Comparison of ENCODE assay signal across 2 cellular contexts in the genomic region with DNA sequence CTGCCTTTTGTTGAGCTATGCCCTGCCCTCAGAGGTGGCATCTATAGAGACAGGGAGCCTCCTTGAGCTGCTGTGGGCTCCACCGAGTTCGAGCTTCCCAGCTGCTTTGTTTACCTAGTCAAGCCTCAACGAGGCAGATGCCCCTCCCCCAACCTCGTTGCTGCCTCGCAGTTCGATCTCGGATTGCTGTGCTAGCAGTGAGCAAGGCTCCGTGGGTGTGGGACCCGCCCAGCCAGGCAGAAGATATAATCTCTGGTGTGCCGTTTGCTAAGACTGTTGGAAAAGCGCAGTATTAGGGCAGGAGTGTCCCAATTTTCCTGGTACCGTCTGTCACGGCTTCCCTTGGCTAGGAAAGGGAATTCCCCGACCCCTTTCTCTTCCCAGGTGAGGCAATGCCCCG.
TF ChIP-seq lines count a peak whose summit lies in the region.

No MANE protein-coding gene starts in this region.

TF ChIP-seq in GM23338, 12 proteins besides CTCF, POLR2A, EP300 and RAD21 (continues in another document):
- TF ChIP-seq NANOG (IDR thresholded peaks at IDR 0.05; ENCODE audit: borderline replicate concordance) (no peak), JUNB (IDR thresholded peaks at IDR 0.05; ENCODE audit: unreplicated experiment) (no peak), ZNF114 (CRISPR knock-in tag; IDR thresholded peaks at IDR 0.05) (no peak), ZNF462 (CRISPR knock-in tag; IDR thresholded peaks at IDR 0.05) (no peak), ZNF331 (CRISPR knock-in tag; IDR thresholded peaks at IDR 0.05; ENCODE audit: low read depth) (no peak), EZH2phosphoT487 (IDR thresholded peaks at IDR 0.05; ENCODE audit: unreplicated experiment) (no peak), STAT1 (IDR thresholded peaks at IDR 0.05; ENCODE audit: unreplicated experiment) (no peak), CREB1 (CRISPR knock-in tag; IDR thresholded peaks at IDR 0.05; ENCODE audit: low read depth) (no peak)
- TF ChIP-seq, protein P1, sequence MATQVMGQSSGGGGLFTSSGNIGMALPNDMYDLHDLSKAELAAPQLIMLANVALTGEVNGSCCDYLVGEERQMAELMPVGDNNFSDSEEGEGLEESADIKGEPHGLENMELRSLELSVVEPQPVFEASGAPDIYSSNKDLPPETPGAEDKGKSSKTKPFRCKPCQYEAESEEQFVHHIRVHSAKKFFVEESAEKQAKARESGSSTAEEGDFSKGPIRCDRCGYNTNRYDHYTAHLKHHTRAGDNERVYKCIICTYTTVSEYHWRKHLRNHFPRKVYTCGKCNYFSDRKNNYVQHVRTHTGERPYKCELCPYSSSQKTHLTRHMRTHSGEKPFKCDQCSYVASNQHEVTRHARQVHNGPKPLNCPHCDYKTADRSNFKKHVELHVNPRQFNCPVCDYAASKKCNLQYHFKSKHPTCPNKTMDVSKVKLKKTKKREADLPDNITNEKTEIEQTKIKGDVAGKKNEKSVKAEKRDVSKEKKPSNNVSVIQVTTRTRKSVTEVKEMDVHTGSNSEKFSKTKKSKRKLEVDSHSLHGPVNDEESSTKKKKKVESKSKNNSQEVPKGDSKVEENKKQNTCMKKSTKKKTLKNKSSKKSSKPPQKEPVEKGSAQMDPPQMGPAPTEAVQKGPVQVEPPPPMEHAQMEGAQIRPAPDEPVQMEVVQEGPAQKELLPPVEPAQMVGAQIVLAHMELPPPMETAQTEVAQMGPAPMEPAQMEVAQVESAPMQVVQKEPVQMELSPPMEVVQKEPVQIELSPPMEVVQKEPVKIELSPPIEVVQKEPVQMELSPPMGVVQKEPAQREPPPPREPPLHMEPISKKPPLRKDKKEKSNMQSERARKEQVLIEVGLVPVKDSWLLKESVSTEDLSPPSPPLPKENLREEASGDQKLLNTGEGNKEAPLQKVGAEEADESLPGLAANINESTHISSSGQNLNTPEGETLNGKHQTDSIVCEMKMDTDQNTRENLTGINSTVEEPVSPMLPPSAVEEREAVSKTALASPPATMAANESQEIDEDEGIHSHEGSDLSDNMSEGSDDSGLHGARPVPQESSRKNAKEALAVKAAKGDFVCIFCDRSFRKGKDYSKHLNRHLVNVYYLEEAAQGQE (IDR thresholded peaks at IDR 0.05; ENCODE audit: unreplicated experiment), result no peak
- TF ChIP-seq, protein P2, sequence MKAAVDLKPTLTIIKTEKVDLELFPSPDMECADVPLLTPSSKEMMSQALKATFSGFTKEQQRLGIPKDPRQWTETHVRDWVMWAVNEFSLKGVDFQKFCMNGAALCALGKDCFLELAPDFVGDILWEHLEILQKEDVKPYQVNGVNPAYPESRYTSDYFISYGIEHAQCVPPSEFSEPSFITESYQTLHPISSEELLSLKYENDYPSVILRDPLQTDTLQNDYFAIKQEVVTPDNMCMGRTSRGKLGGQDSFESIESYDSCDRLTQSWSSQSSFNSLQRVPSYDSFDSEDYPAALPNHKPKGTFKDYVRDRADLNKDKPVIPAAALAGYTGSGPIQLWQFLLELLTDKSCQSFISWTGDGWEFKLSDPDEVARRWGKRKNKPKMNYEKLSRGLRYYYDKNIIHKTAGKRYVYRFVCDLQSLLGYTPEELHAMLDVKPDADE (IDR thresholded peaks at IDR 0.05), result no peak

TF ChIP-seq in H1, 55 proteins besides CTCF, POLR2A, EP300 and RAD21:
- TF ChIP-seq HDAC6 (IDR thresholded peaks at IDR 0.05; ENCODE audit: low read depth, low read length) (no peak), CEBPB (IDR thresholded peaks at IDR 0.05; ENCODE audit: low read depth, low read length) (no peak), TAF1 (IDR thresholded peaks at IDR 0.05; ENCODE audit: low read depth, low read length) (no peak), POLR2AphosphoS5 (IDR thresholded peaks at IDR 0.05; ENCODE audit: low read depth, low read length) (no peak), BRCA1 (IDR thresholded peaks at IDR 0.05; ENCODE audit: low read depth, low read length) (no peak), JUND (IDR thresholded peaks at IDR 0.05; ENCODE audit: low read length) (no peak), TBP (IDR thresholded peaks at IDR 0.05; ENCODE audit: low read depth, low read length) (no peak), SP4 (IDR thresholded peaks at IDR 0.05; ENCODE audit: low read length) (no peak), TCF12 (IDR thresholded peaks at IDR 0.05; ENCODE audit: low read depth, low read length) (no peak), SRF (IDR thresholded peaks at IDR 0.05; ENCODE audit: low read depth, low read length) (no peak)
